In genomic region chr9:74681901-74682300, GRCh38 we compare ENCODE assay signal across 1 cellular context.
TF ChIP-seq lines count a peak whose summit lies in the region.

No MANE protein-coding gene starts in this region.

TF ChIP-seq in SK-N-SH treated with all-trans-retinoic acid at 6 μM for 48 hours, 23 proteins besides CTCF, POLR2A, EP300 and RAD21 (continued from another document):
- TF ChIP-seq TSHZ2 (CRISPR knock-in tag; IDR thresholded peaks at IDR 0.05) (no peak), CSRNP3 (CRISPR knock-in tag; IDR thresholded peaks at IDR 0.05) (no peak), OSR1 (CRISPR knock-in tag; IDR thresholded peaks at IDR 0.05) (no peak), ZFP3 (CRISPR knock-in tag; IDR thresholded peaks at IDR 0.05) (no peak), ZFP30 (CRISPR knock-in tag; IDR thresholded peaks at IDR 0.05) (no peak), ARNTL (CRISPR knock-in tag; IDR thresholded peaks at IDR 0.05; ENCODE audit: borderline replicate concordance, low read depth) (no peak), CREB5 (CRISPR knock-in tag; IDR thresholded peaks at IDR 0.05; ENCODE audit: low read depth) (no peak)
